ENCODE assay signal across 14 cellular contexts in genomic region chr4:39941682-39942217, GRCh38.
"Had no signal": no experiment of that assay in that cellular context is flagged by ENCODE, and none has a peak within 500 bp of the region (broad histone marks: within the 10 kb centered on the region; RNA-seq: fewer than 3 reads in every experiment).

No MANE protein-coding gene starts in this region.

- H3K27ac Mint-ChIP-seq: nephron progenitor cell; T-helper 2 cell treated with Interferon-gamma antibody and Interleukin-4, amounts not matched to agents 5 μg/mL and 100 μg/mL, for 36 hours had no signal

- ATAC-seq: heart left ventricle; left colon; psoas muscle; sciatic nerve; stimulated activated naive CD8-positive, alpha-beta T cell treated with anti-CD3 and anti-CD28 coated beads, Interleukin-15, amount 100 ng/mL, for 72 hours had no signal

- H3K27me3 ChIP-seq: colonic mucosa, heart left ventricle, testis had no signal

- H3K36me3 ChIP-seq: colonic mucosa had no signal

- H3K27ac ChIP-seq: colonic mucosa, heart left ventricle, psoas muscle, testis had no signal

- H3K4me3 ChIP-seq: colonic mucosa, heart left ventricle, psoas muscle, testis had no signal

- FAIRE-seq: frontal cortex, urothelium cell line had no signal

- H3K27me3 Mint-ChIP-seq: stimulated activated naive CD8-positive, alpha-beta T cell treated with anti-CD3 and anti-CD28 coated beads, Interleukin-15, amount 100 ng/mL, for 72 hours had no signal

- DNase-seq: activated CD4-positive, alpha-beta T cell treated with anti-CD3 and anti-CD28 coated beads for 1 hour; colonic mucosa; effector CD4-positive, alpha-beta T cell; left colon; mammary epithelial cell; nephron progenitor cell; psoas muscle; stimulated activated naive CD8-positive, alpha-beta T cell treated with anti-CD3 and anti-CD28 coated beads, Interleukin-15, amount 100 ng/mL, for 72 hours; testis had no signal

- H3K4me3 Mint-ChIP-seq: nephron progenitor cell; stimulated activated naive CD8-positive, alpha-beta T cell treated with anti-CD3 and anti-CD28 coated beads, Interleukin-15, amount 100 ng/mL, for 72 hours; T-helper 2 cell treated with Interferon-gamma antibody and Interleukin-4, amounts not matched to agents 5 μg/mL and 100 μg/mL, for 36 hours had no signal

- H3K4me1 ChIP-seq: colonic mucosa, psoas muscle had no signal

- H3K9me3 ChIP-seq: colonic mucosa, heart left ventricle, psoas muscle, testis had no signal

- H3K9me3 Mint-ChIP-seq: nephron progenitor cell; stimulated activated naive CD8-positive, alpha-beta T cell treated with anti-CD3 and anti-CD28 coated beads, Interleukin-15, amount 100 ng/mL, for 72 hours; T-helper 2 cell treated with Interferon-gamma antibody and Interleukin-4, amounts not matched to agents 5 μg/mL and 100 μg/mL, for 36 hours had no signal
